15 cellular contexts compared by ENCODE assay signal in genomic region chr4:94165256-94165655, GRCh38. TPM values are rescaled to one million over a fixed set of nuclear protein-coding genes. Genes with fewer than 3 reads are reported as not detected.
DNase-seq lines count a peak whose midpoint lies in the region; ATAC-seq, FAIRE-seq and TF ChIP-seq lines count a peak whose summit lies in the region.
"Had no signal": no experiment of that assay in that cellular context is flagged by ENCODE, and none has a peak within 500 bp of the region (broad histone marks: within the 10 kb centered on the region; RNA-seq: fewer than 3 reads in every experiment).

No MANE protein-coding gene starts in this region.

- H3K4ac ChIP-seq in H1 (replicated peaks; ENCODE audit: insufficient read length, low read depth, low read length) = no peak overlapping the region

- H3K9me3 Mint-ChIP-seq in GM23338 = peaks cover 4% of the 10 kb centered on the region; the same call in 1 of the 3 replicates
- no peaks in the 10 kb centered on the region for H3K9me3 Mint-ChIP-seq in activated CD4-positive, alpha-beta T cell treated with anti-CD3 and anti-CD28 coated beads, Interleukin-2, amount 10 ng/mL, durations not matched to agents 24 days and 14 days

- H4K5ac ChIP-seq in H1 (ENCODE audit: insufficient read length, low read depth, low read length) = no peak overlapping the region

- no peak overlapping the region for H2BK20ac ChIP-seq in H1 (ENCODE audit: low read length)

- no peak overlapping the region for H4K91ac ChIP-seq in H1 (replicated peaks; ENCODE audit: insufficient read length, low read length)

- H3K9me2 ChIP-seq in GM23338 (ENCODE audit: insufficient read depth) = 0 out of 2 replicates have a peak, but pooled peaks cover 3% of the 10 kb centered on the region

- H2BK120ac ChIP-seq in H1 (replicated peaks; ENCODE audit: low read depth, low read length) = no peak overlapping the region

- H2AFZ ChIP-seq in GM23338 = no peak overlapping the region
- H2AFZ ChIP-seq in H1 (ENCODE audit: low read length) = no peak overlapping the region
- H2AFZ ChIP-seq: GM23248 had no signal

- H2BK15ac ChIP-seq in H1 (ENCODE audit: low read length) = no peak overlapping the region

- H2AK5ac ChIP-seq in H1 (ENCODE audit: low read depth, low read length) = no peak overlapping the region

- FAIRE-seq in H1 (lab: Jason Lieb, UNC) = no peak
- FAIRE-seq: GM12878 had no signal

- DNase-seq in GM23338 (ENCODE audit: low spot score) (peak; percentile 41), H1 (ENCODE audit: low read depth in 1 of 2, low spot score in 2 of 2) (peak in 1 of 2 experiments; percentile 21), islet precursor cell (peak; percentile 63), T-helper 2 cell (no peak), occipital lobe (lab: John Stamatoyannopoulos, UW) (no peak)
- DNase-seq in activated CD4-positive, alpha-beta T cell treated with anti-CD3 and anti-CD28 coated beads, Interleukin-2, amount 10 ng/mL, durations not matched to agents 24 days and 14 days = no peak
- DNase-seq in activated naive CD4-positive, alpha-beta T cell treated with anti-CD3 and anti-CD28 coated beads, Interleukin-2, amount 50 U/mL, for 16 hours = no peak
- DNase-seq: ACHN; CD4-positive, CD25-positive, alpha-beta regulatory T cell; DMS53; GM23248 had no signal

- H3K27me3 ChIP-seq in GM23338 (ENCODE audit: insufficient read depth) = no peaks in the 10 kb centered on the region
- no peaks in the 10 kb centered on the region for H3K27me3 ChIP-seq in HUES6 (ENCODE audit: control insufficient read depth, insufficient read depth, low read length)
- no peaks in the 10 kb centered on the region for H3K27me3 ChIP-seq in H1 (replicated peaks in 1 of 4; ENCODE audit: control insufficient read depth in 3 of 4, extremely low read depth in 1 of 4, insufficient read depth in 3 of 4, low read length in 3 of 4)
- H3K27me3 ChIP-seq: BLaER1 treated with 17β-estradiol and CSF1 and Interleukin-3, amounts not matched to agents 10 nM and 100 nM had no signal

- H3K23ac ChIP-seq in H1 (ENCODE audit: insufficient read length) = no peak overlapping the region

- no peak for TF ChIP-seq EP300 in H1 (IDR thresholded peaks at IDR 0.05; ENCODE audit: borderline replicate concordance in 1 of 2, low read depth in 2 of 2, low read length in 2 of 2)

- peaks cover 4% of the 10 kb centered on the region for H3K27me3 Mint-ChIP-seq in GM23338 (ENCODE audit: insufficient read depth, low read depth, poor library complexity)
- no peaks in the 10 kb centered on the region for H3K27me3 Mint-ChIP-seq in activated CD4-positive, alpha-beta T cell treated with anti-CD3 and anti-CD28 coated beads, Interleukin-2, amount 10 ng/mL, durations not matched to agents 24 days and 14 days

- H3K4me2 ChIP-seq in GM23338 = peak overlapping the region; percentile 10; the same call in 1 of the 2 replicates
- H3K4me2 ChIP-seq in H1 (ENCODE audit: insufficient read depth in 1 of 2, low read depth in 2 of 2, low read length in 2 of 2) = no peak overlapping the region; a peak in 1 of 4 replicates
- H3K4me2 ChIP-seq: BLaER1 treated with 17β-estradiol and CSF1 and Interleukin-3, amounts not matched to agents 10 nM and 100 nM had no signal

- H3K14ac ChIP-seq in H1 (ENCODE audit: insufficient read length) = no peak overlapping the region

- no peaks in the 10 kb centered on the region for H3F3A ChIP-seq in GM23338 (replicated peaks; ENCODE audit: low read depth)

- H3K79me2 ChIP-seq in GM23338 (replicated peaks; ENCODE audit: insufficient read depth) = no peaks in the 10 kb centered on the region
- no peaks in the 10 kb centered on the region for H3K79me2 ChIP-seq in H1 (ENCODE audit: control insufficient read depth in 1 of 2, insufficient read depth in 2 of 2, low read length in 2 of 2)

- TF ChIP-seq CTCF in GM23338 (conservative IDR thresholded peaks at IDR 0.05; ENCODE audit: low read depth in 2 of 2) (no peak), H1 (IDR thresholded peaks at IDR 0.05; ENCODE audit: control extremely low read depth in 1 of 3, insufficient read depth in 1 of 3, low read depth in 1 of 3, low read length in 3 of 3) (no peak)

- H3K27ac ChIP-seq in GM23338 (ENCODE audit: low read depth) = peak overlapping the region; percentile 4; the same call in 1 of the 2 replicates
- H3K27ac ChIP-seq in HUES6 (ENCODE audit: low read depth, low read length) = peak overlapping the region; percentile 89; the same call in 1 of the 2 replicates
- H3K27ac ChIP-seq in H1 (ENCODE audit: low read depth, low read length) = no peak overlapping the region
- H3K27ac ChIP-seq: BLaER1 treated with 17β-estradiol and CSF1 and Interleukin-3, amounts not matched to agents 10 nM and 100 nM; GM23248 had no signal

- peaks cover 33% of the 10 kb centered on the region for H3K4me1 ChIP-seq in GM23338 (ENCODE audit: insufficient read depth)
- peaks cover 43% of the 10 kb centered on the region for H3K4me1 ChIP-seq in HUES6 (ENCODE audit: control insufficient read depth, insufficient read depth, low read length)
- no peaks in the 10 kb centered on the region; a peak in 1 of 7 replicates for H3K4me1 ChIP-seq in H1 (replicated peaks in 1 of 4; ENCODE audit: control insufficient read depth in 3 of 4, insufficient read depth in 4 of 4, low read length in 3 of 4)
- H3K4me1 ChIP-seq: BLaER1 treated with 17β-estradiol and CSF1 and Interleukin-3, amounts not matched to agents 10 nM and 100 nM had no signal

- peaks cover 4% of the 10 kb centered on the region; the same call in 2 of the 3 replicates for H3K36me3 Mint-ChIP-seq in GM23338 (ENCODE audit: low read depth)
- H3K36me3 Mint-ChIP-seq in activated CD4-positive, alpha-beta T cell treated with anti-CD3 and anti-CD28 coated beads, Interleukin-2, amount 10 ng/mL, durations not matched to agents 24 days and 14 days (ENCODE audit: low read depth) = no peaks in the 10 kb centered on the region
- H3K36me3 Mint-ChIP-seq: CD4-positive, CD25-positive, alpha-beta regulatory T cell had no signal

- no peak overlapping the region for H3K18ac ChIP-seq in H1 (ENCODE audit: extremely low read depth, low read length)

- peak; percentile 64 for ATAC-seq in GM23338
- ATAC-seq: GM12878, HCT116 had no signal

- no peaks in the 10 kb centered on the region for H3K23me2 ChIP-seq in H1 (ENCODE audit: low read depth, low read length)

- H4K20me1 ChIP-seq in GM23338 (replicated peaks; ENCODE audit: insufficient read depth) (no peaks in the 10 kb centered on the region), H1 (replicated peaks in 1 of 2; ENCODE audit: control insufficient read depth in 1 of 2, insufficient read depth in 2 of 2, low read length in 2 of 2) (no peaks in the 10 kb centered on the region)
- H4K20me1 ChIP-seq: BLaER1 treated with 17β-estradiol and CSF1 and Interleukin-3, amounts not matched to agents 10 nM and 100 nM had no signal

- CTCF ChIA-PET in H1 (lab: Charles Lee; ENCODE audit: partially characterized antibody) = interaction anchor here (0.6 kb wide), 2 partner anchors 120 to 267 kb away, joined by 3 read pairs; no protein-coding TSS in a partner anchor

- no peak overlapping the region for H3K56ac ChIP-seq in H1 (replicated peaks; ENCODE audit: insufficient read length, low read depth, low read length)

- H3K4me1 Mint-ChIP-seq in GM23338 = peaks cover 29% of the 10 kb centered on the region
- H3K4me1 Mint-ChIP-seq in activated CD4-positive, alpha-beta T cell treated with anti-CD3 and anti-CD28 coated beads, Interleukin-2, amount 10 ng/mL, durations not matched to agents 24 days and 14 days = peaks cover 1% of the 10 kb centered on the region

- H3K36me3 ChIP-seq in GM23338 (ENCODE audit: insufficient read depth) (no peaks in the 10 kb centered on the region), HUES6 (ENCODE audit: control insufficient read depth, insufficient read depth, low read length) (no peaks in the 10 kb centered on the region), H1 (ENCODE audit: control insufficient read depth in 2 of 4, insufficient read depth in 4 of 4, low read length in 3 of 4) (no peaks in the 10 kb centered on the region)
- H3K36me3 ChIP-seq: BLaER1 treated with 17β-estradiol and CSF1 and Interleukin-3, amounts not matched to agents 10 nM and 100 nM had no signal

- H3K9ac ChIP-seq in HUES6 (ENCODE audit: low read length) (peak overlapping the region; percentile 42), H1 (replicated peaks in 1 of 4; ENCODE audit: extremely low read depth in 1 of 4, low read depth in 3 of 4, low read length in 3 of 4) (no peak overlapping the region)
- H3K9ac ChIP-seq: BLaER1 treated with 17β-estradiol and CSF1 and Interleukin-3, amounts not matched to agents 10 nM and 100 nM; GM23248 had no signal

- no peak overlapping the region for H2BK5ac ChIP-seq in H1 (ENCODE audit: low read depth, low read length)

- 77% methylated on average over 3 of the region's 3 CpGs; no CpG with 5 or more reads in 1 of the 2 experiments for WGBS in H1 (ENCODE audit: extremely low coverage in 1 of 2, insufficient coverage in 1 of 2, insufficient read length in 1 of 2, insufficient replicate concordance in 2 of 2, low coverage in 1 of 2, low lambda C conversion rate in 2 of 2, missing lambda C conversion rate in 1 of 2), 2 experiments

- H2BK12ac ChIP-seq in H1 (ENCODE audit: low read depth, low read length) = no peak overlapping the region

- H3K9me3 ChIP-seq in HUES6 (ENCODE audit: control insufficient read depth, insufficient read depth, low read depth, low read length) (peaks cover 2% of the 10 kb centered on the region; the same call in 1 of the 2 replicates), H1 (ENCODE audit: insufficient read depth in 2 of 2, low read depth in 1 of 2, low read length in 1 of 2) (peaks cover 0 to 2% of the 10 kb centered on the region in 2 experiments; a peak in 1 of 4 replicates)

- no peak for TF ChIP-seq POLR2A in H1 (IDR thresholded peaks at IDR 0.05; ENCODE audit: control extremely low read depth in 1 of 2, low read depth in 2 of 2, low read length in 2 of 2)

- no peak for TF ChIP-seq RAD21 in H1 (IDR thresholded peaks at IDR 0.05 in 1 of 2, conservative IDR thresholded peaks at IDR 0.05 in 1 of 2; ENCODE audit: low read depth in 2 of 2, low read length in 2 of 2)

- H3K4me3 ChIP-seq in GM23338 (no peak overlapping the region), HUES6 (ENCODE audit: low read depth, low read length) (no peak overlapping the region), H1 (ENCODE audit: extremely low read depth in 1 of 4, insufficient read depth in 2 of 4, low read depth in 3 of 4, low read length in 4 of 4) (no peak overlapping the region)
- H3K4me3 ChIP-seq: BLaER1 treated with 17β-estradiol and CSF1 and Interleukin-3, amounts not matched to agents 10 nM and 100 nM; GM12878; GM23248 had no signal

- no peak overlapping the region for H4K8ac ChIP-seq in H1 (ENCODE audit: extremely low read depth, insufficient read depth, low read length)

- POLR2A ChIA-PET in H1 (lab: Charles Lee; ENCODE audit: partially characterized antibody) = interaction anchor here (1.6 kb wide), 1 partner anchor 17 kb away, joined by 4 read pairs; no protein-coding TSS in a partner anchor

- H3K4me3 Mint-ChIP-seq in GM23338 = no peak overlapping the region
- H3K4me3 Mint-ChIP-seq in activated CD4-positive, alpha-beta T cell treated with anti-CD3 and anti-CD28 coated beads, Interleukin-2, amount 10 ng/mL, durations not matched to agents 24 days and 14 days = no peak overlapping the region
- H3K4me3 Mint-ChIP-seq: CD4-positive, CD25-positive, alpha-beta regulatory T cell had no signal

- intact Hi-C loops in activated CD4-positive, alpha-beta T cell treated with anti-CD3 and anti-CD28 coated beads, Interleukin-2, amount 10 ng/mL, durations not matched to agents 24 days and 14 days (cut with micrococcal nuclease) = no loop called here

- H3K27ac Mint-ChIP-seq in GM23338 = no peak overlapping the region
- H3K27ac Mint-ChIP-seq in activated CD4-positive, alpha-beta T cell treated with anti-CD3 and anti-CD28 coated beads, Interleukin-2, amount 10 ng/mL, durations not matched to agents 24 days and 14 days = no peak overlapping the region
- H3K27ac Mint-ChIP-seq: CD4-positive, CD25-positive, alpha-beta regulatory T cell had no signal

- no peaks in the 10 kb centered on the region for H3K79me1 ChIP-seq in H1 (ENCODE audit: low read depth, low read length)

RNA-seq across cellular contexts. Expression of gene SMARCAD1, which starts 42.4 kb away (rescaled TPM):
- total RNA-seq in GM23338 (2014; rRNA removed; shearing (Covaris generic)) = 58.4 and 86.2 TPM in 2 replicates
- polyA plus RNA-seq in GM23338 (2016; fragmentation: Nextera tagmentation; extraction: Ambion mirVana) (20.3 and 23.8 TPM in 2 replicates), H1 (2011; rRNA removed) (12.5 and 24.1 TPM in 2 replicates)
- total RNA-seq in H1 (2021; fragmentation: NEBNext Ultra II Directional; extraction: Animal tissue kit (Norgen Biotek cat#: 25700)) = 55.7 and 59.4 TPM in 2 replicates
- 26.4 TPM for polyA plus RNA-seq in H1 (2011; cell fraction: cytosol; rRNA removed)
- 12.5 TPM for polyA plus RNA-seq in H1 (2011; cell fraction: nucleus; rRNA removed)
- polyA plus RNA-seq in H1 (2012, experiment 1 of 2) = 16.3 to 33.8 TPM (median 21.7 TPM) in 4 replicates
- 1.6 TPM for polyA plus RNA-seq in H1 (2012, experiment 2 of 2)
- 34.9 TPM for polyA plus RNA-seq in H1 (2013, experiment 1 of 2)
- 33.2 TPM for polyA plus RNA-seq in H1 (2013, experiment 2 of 2)
- polyA minus RNA-seq in H1 (2011; rRNA and poly(A)+ RNA removed) = 42.6 and 79.1 TPM in 2 replicates
- 28.0 TPM for polyA minus RNA-seq in H1 (2011; cell fraction: cytosol; rRNA and poly(A)+ RNA removed)
- 84.9 TPM for polyA minus RNA-seq in H1 (2011; cell fraction: nucleus; rRNA and poly(A)+ RNA removed)
- 45.6 and 45.7 TPM in 2 replicates for total RNA-seq in activated CD4-positive, alpha-beta T cell treated with anti-CD3 and anti-CD28 coated beads, Interleukin-2, amount 10 ng/mL, durations not matched to agents 24 days and 14 days
- total RNA-seq in occipital lobe = 113 TPM

Comparison
In these comparisons a context has a peak if more than half of its experiments do, and no peak if none do; other contexts are left out.
1. DNase-seq: peak in GM23338 (single experiment) and islet precursor cell (single experiment); none in T-helper 2 cell (0 of 5), activated CD4-positive, alpha-beta T cell treated with anti-CD3 and anti-CD28 coated beads, Interleukin-2, amount 10 ng/mL, durations not matched to agents 24 days and 14 days (single experiment), occipital lobe (single experiment) and activated naive CD4-positive, alpha-beta T cell treated with anti-CD3 and anti-CD28 coated beads, Interleukin-2, amount 50 U/mL, for 16 hours (single experiment).